In genomic region chr18:78670778-78671405, GRCh38 we compare ENCODE assay signal across 25 cellular contexts.
"Had no signal": no experiment of that assay in that cellular context is flagged by ENCODE, and none has a peak within 500 bp of the region (broad histone marks: within the 10 kb centered on the region; RNA-seq: fewer than 3 reads in every experiment).

No MANE protein-coding gene starts in this region.

- H3K36me3 Mint-ChIP-seq: activated CD8-positive, alpha-beta memory T cell treated with anti-CD3 and anti-CD28 coated beads, Interleukin-2, amount 10 ng/mL, durations not matched to agents 7 days and 5 days; immature natural killer cell; stimulated activated naive B cell treated with anti-CD40 and anti-IgM and Interleukin-4, amounts not matched to agents 10 μg/mL and 1 μg/mL and 100 μg/mL, for 72 hours had no signal

- H3K4me3 Mint-ChIP-seq: activated CD8-positive, alpha-beta memory T cell treated with anti-CD3 and anti-CD28 coated beads, Interleukin-2, amount 10 ng/mL, durations not matched to agents 7 days and 5 days; activated CD8-positive, alpha-beta T cell treated with anti-CD3 and anti-CD28 coated beads for 36 hours; activated naive CD8-positive, alpha-beta T cell treated with anti-CD3 and anti-CD28 coated beads, Interleukin-2, amount 50 U/mL, for 24 hours; activated T-helper 1 cell treated with anti-CD3 and anti-CD28 coated beads, Interleukin-12 subunit alpha, Interleukin-12 subunit beta, Interleukin-2, Interleukin-4 antibody, amounts not matched to agents 30 ng/mL and 10 ng/mL and 1 ng/mL, durations not matched to agents 14 hours and 24 hours and 36 hours; immature natural killer cell; stimulated activated naive B cell treated with anti-CD40 and anti-IgM and Interleukin-4, amounts not matched to agents 10 μg/mL and 1 μg/mL and 100 μg/mL, for 72 hours; T-helper 1 cell treated with Interleukin-12 subunit alpha and Interleukin-12 subunit beta and Interleukin-4 antibody, amounts not matched to agents 30 μg/mL and 1 μg/mL, for 36 hours had no signal

- H3K27ac ChIP-seq: heart right ventricle, sigmoid colon, transverse colon, uterus had no signal

- H3K4me1 ChIP-seq: heart right ventricle, sigmoid colon, transverse colon, uterus had no signal

- H3K4me3 ChIP-seq: heart right ventricle, sigmoid colon, smooth muscle cell, transverse colon, uterus had no signal

- H3K27me3 Mint-ChIP-seq: activated CD8-positive, alpha-beta memory T cell treated with anti-CD3 and anti-CD28 coated beads, Interleukin-2, amount 10 ng/mL, durations not matched to agents 7 days and 5 days; activated CD8-positive, alpha-beta T cell treated with anti-CD3 and anti-CD28 coated beads for 36 hours; activated naive CD8-positive, alpha-beta T cell treated with anti-CD3 and anti-CD28 coated beads, Interleukin-2, amount 50 U/mL, for 24 hours; stimulated activated naive B cell treated with anti-CD40 and anti-IgM and Interleukin-4, amounts not matched to agents 10 μg/mL and 1 μg/mL and 100 μg/mL, for 72 hours had no signal

- H3K27ac Mint-ChIP-seq: activated CD8-positive, alpha-beta memory T cell treated with anti-CD3 and anti-CD28 coated beads, Interleukin-2, amount 10 ng/mL, durations not matched to agents 7 days and 5 days; activated CD8-positive, alpha-beta T cell treated with anti-CD3 and anti-CD28 coated beads for 36 hours; activated naive CD8-positive, alpha-beta T cell treated with anti-CD3 and anti-CD28 coated beads, Interleukin-2, amount 50 U/mL, for 24 hours; activated T-helper 1 cell treated with anti-CD3 and anti-CD28 coated beads, Interleukin-12 subunit alpha, Interleukin-12 subunit beta, Interleukin-2, Interleukin-4 antibody, amounts not matched to agents 30 ng/mL and 10 ng/mL and 1 ng/mL, durations not matched to agents 14 hours and 24 hours and 36 hours; immature natural killer cell; stimulated activated naive B cell treated with anti-CD40 and anti-IgM and Interleukin-4, amounts not matched to agents 10 μg/mL and 1 μg/mL and 100 μg/mL, for 72 hours; T-helper 1 cell treated with Interleukin-12 subunit alpha and Interleukin-12 subunit beta and Interleukin-4 antibody, amounts not matched to agents 30 μg/mL and 1 μg/mL, for 36 hours had no signal

- FAIRE-seq: endometrium had no signal

- H3K9me3 Mint-ChIP-seq: activated CD8-positive, alpha-beta T cell treated with anti-CD3 and anti-CD28 coated beads for 36 hours; activated naive CD8-positive, alpha-beta T cell treated with anti-CD3 and anti-CD28 coated beads, Interleukin-2, amount 50 U/mL, for 24 hours; activated T-helper 1 cell treated with anti-CD3 and anti-CD28 coated beads, Interleukin-12 subunit alpha, Interleukin-12 subunit beta, Interleukin-2, Interleukin-4 antibody, amounts not matched to agents 30 ng/mL and 10 ng/mL and 1 ng/mL, durations not matched to agents 14 hours and 24 hours and 36 hours; immature natural killer cell; stimulated activated naive B cell treated with anti-CD40 and anti-IgM and Interleukin-4, amounts not matched to agents 10 μg/mL and 1 μg/mL and 100 μg/mL, for 72 hours; T-helper 1 cell treated with Interleukin-12 subunit alpha and Interleukin-12 subunit beta and Interleukin-4 antibody, amounts not matched to agents 30 μg/mL and 1 μg/mL, for 36 hours had no signal

- H3K4me1 Mint-ChIP-seq: activated CD8-positive, alpha-beta memory T cell treated with anti-CD3 and anti-CD28 coated beads, Interleukin-2, amount 10 ng/mL, durations not matched to agents 7 days and 5 days; activated naive CD8-positive, alpha-beta T cell treated with anti-CD3 and anti-CD28 coated beads, Interleukin-2, amount 50 U/mL, for 24 hours; immature natural killer cell; stimulated activated naive B cell treated with anti-CD40 and anti-IgM and Interleukin-4, amounts not matched to agents 10 μg/mL and 1 μg/mL and 100 μg/mL, for 72 hours had no signal

- ATAC-seq: activated CD8-positive, alpha-beta memory T cell treated with anti-CD3 and anti-CD28 coated beads, Interleukin-2, amount 10 ng/mL, durations not matched to agents 7 days and 5 days; activated CD8-positive, alpha-beta T cell treated with anti-CD3 and anti-CD28 coated beads for 36 hours; activated naive CD8-positive, alpha-beta T cell treated with anti-CD3 and anti-CD28 coated beads, Interleukin-2, amount 50 U/mL, for 24 hours; heart right ventricle; left ventricle myocardium superior; stimulated activated naive B cell treated with anti-CD40 and anti-IgM and Interleukin-4, amounts not matched to agents 10 μg/mL and 1 μg/mL and 100 μg/mL, for 72 hours had no signal

- H3K9me3 ChIP-seq: heart right ventricle, sigmoid colon, transverse colon, uterus had no signal

- H3K36me3 ChIP-seq: heart right ventricle, sigmoid colon, transverse colon, uterus had no signal

- DNase-seq: activated CD4-positive, alpha-beta T cell treated with anti-CD3 and anti-CD28 coated beads for 48 hours; activated CD4-positive, CD25-positive, alpha-beta regulatory T cell; activated CD8-positive, alpha-beta memory T cell treated with anti-CD3 and anti-CD28 coated beads, Interleukin-2, amount 10 ng/mL, durations not matched to agents 7 days and 5 days; activated CD8-positive, alpha-beta T cell treated with anti-CD3 and anti-CD28 coated beads for 36 hours; activated gamma-delta T cell; activated naive CD4-positive, alpha-beta T cell treated with anti-CD3 and anti-CD28 coated beads, Interleukin-2, amount 50 U/mL, for 16 hours; activated naive CD8-positive, alpha-beta T cell treated with anti-CD3 and anti-CD28 coated beads, Interleukin-2, amount 50 U/mL, for 24 hours; activated T-cell treated with anti-CD3 and anti-CD28 coated beads for 4 hours; cerebellar nuclear complex; cortex of kidney; heart right ventricle; immature natural killer cell; left ventricle myocardium superior; occipital lobe; sigmoid colon; stimulated activated CD4-positive, alpha-beta T cell treated with anti-CD3 and anti-CD28 coated beads, Interleukin-2, amount 100 ng/mL, for 48 hours; stimulated activated CD8-positive, alpha-beta memory T cell treated with anti-CD3 and anti-CD28 coated beads, Interleukin-4, amount 100 ng/mL, for 48 hours; stimulated activated naive B cell treated with anti-CD40 and anti-IgM and Interleukin-4, amounts not matched to agents 10 μg/mL and 1 μg/mL and 100 μg/mL, for 72 hours; T1000; transverse colon; uterus had no signal

- H3K27me3 ChIP-seq: sigmoid colon, transverse colon, uterus had no signal
